Comparison of ENCODE assay signal across 8 cellular contexts in genomic region chr1:43389326-43390313, GRCh38. TPM values are rescaled to one million over a fixed set of nuclear protein-coding genes. Genes with fewer than 3 reads are reported as not detected.
DNase-seq lines count a peak whose midpoint lies in the region; ATAC-seq and TF ChIP-seq lines count a peak whose summit lies in the region.

Gene MED8, minus strand, starts transcription at chr1:43389800. Its CDS starts 36 bp downstream, at chr1:43389764.
Gene SZT2, plus strand, starts transcription at chr1:43389899. Its CDS starts 70 bp downstream, at chr1:43389969.

- WGBS in prostate gland = under 1% methylated on average over 56 of the region's 65 CpGs

- peak within 1 kb of the TSS; percentile 65 to 74 for H3K4me3 ChIP-seq in prostate gland

- TF ChIP-seq CTCF in prostate gland (IDR thresholded peaks at IDR 0.05) = no peak

- H3K4me1 ChIP-seq in prostate gland (replicated peaks) = peaks cover 10% of the 10 kb centered on the region

- peak within 1 kb of the TSS; percentile 86 for H3K27ac ChIP-seq in angular gyrus (ENCODE audit: low read depth, low read length)
- peak within 1 kb of the TSS; percentile 83 to 85 for H3K27ac ChIP-seq in prostate gland

- peak; percentile 62 for DNase-seq in NCI-H187 treated with DMSO at 0.1 percent for 48 hours (lab: John Stamatoyannopoulos, UW)
- DNase-seq in T-helper 2 cell = peak; percentile 65 to 93 (median 89)
- peak; percentile 96 for DNase-seq in left ventricle myocardium superior
- peak; percentile 93 for DNase-seq in prostate gland (ENCODE audit: low spot score)
- DNase-seq in ureter (ENCODE audit: low spot score) = peak; percentile 97

- ATAC-seq in HG02938 (IDR thresholded peaks at IDR 0.05; ENCODE audit: unreplicated experiment) (peak; percentile 81), left ventricle myocardium superior (peak; percentile 99)

- peaks cover 12 to 15% of the 10 kb centered on the region in 2 donors for H3K36me3 ChIP-seq in prostate gland

- intact Hi-C loops in left ventricle myocardium superior (cut with micrococcal nuclease) = no loop called here
- intact Hi-C loops in prostate gland (cut with DNase I) = no loop called here

- no peaks in the 10 kb centered on the region for H3K27me3 ChIP-seq in prostate gland (replicated peaks; ENCODE audit: insufficient read depth)

- no peaks in the 10 kb centered on the region for H3K9me3 ChIP-seq in prostate gland

- TF ChIP-seq POLR2A in GM15510 (IDR thresholded peaks at IDR 0.05; ENCODE audit: borderline replicate concordance, extremely low read depth, insufficient read length) (peak; percentile 86), prostate gland (IDR thresholded peaks at IDR 0.05) (peak; percentile 68)

RNA-seq across cellular contexts. Expression of gene MED8, which starts in this region (rescaled TPM):
- 16.0 TPM for total RNA-seq in left ventricle myocardium superior
- 10 to 100 TPM; 36.9 to 43.2 TPM for total RNA-seq in prostate gland
- total RNA-seq in ureter = 30.0 TPM

RNA-seq across cellular contexts. Expression of gene SZT2, which starts in this region (rescaled TPM):
- total RNA-seq in left ventricle myocardium superior (27.0 TPM), prostate gland (10 to 100 TPM; 30.3 to 76.9 TPM), ureter (105 TPM)

Comparison
In these comparisons a context has a peak if more than half of its experiments do, and no peak if none do; other contexts are left out.
1. Peak in every context shown above with its lines: DNase-seq, ATAC-seq, H3K4me3 ChIP-seq and H3K27ac ChIP-seq.